7 cellular contexts compared by ENCODE assay signal in genomic region chr11:97641988-97642387, GRCh38.
"Had no signal": no experiment of that assay in that cellular context is flagged by ENCODE, and none has a peak within 500 bp of the region (broad histone marks: within the 10 kb centered on the region; RNA-seq: fewer than 3 reads in every experiment).

No MANE protein-coding gene starts in this region.

- ATAC-seq: HepG2 had no signal

- H3K27ac ChIP-seq: HL-60 had no signal

- DNase-seq: IMR-90, KBM-7, KG1 had no signal

- H3K4me3 Mint-ChIP-seq: IgD-negative memory B cell had no signal

- H3K27ac Mint-ChIP-seq: IgD-negative memory B cell had no signal

- FAIRE-seq: HepG2, HTR-8/SVneo had no signal

- H3K4me1 Mint-ChIP-seq: IgD-negative memory B cell had no signal

- H3K27me3 Mint-ChIP-seq: IgD-negative memory B cell had no signal

- H3K36me3 Mint-ChIP-seq: IgD-negative memory B cell had no signal
